25 cellular contexts compared by ENCODE assay signal in the genomic region with DNA sequence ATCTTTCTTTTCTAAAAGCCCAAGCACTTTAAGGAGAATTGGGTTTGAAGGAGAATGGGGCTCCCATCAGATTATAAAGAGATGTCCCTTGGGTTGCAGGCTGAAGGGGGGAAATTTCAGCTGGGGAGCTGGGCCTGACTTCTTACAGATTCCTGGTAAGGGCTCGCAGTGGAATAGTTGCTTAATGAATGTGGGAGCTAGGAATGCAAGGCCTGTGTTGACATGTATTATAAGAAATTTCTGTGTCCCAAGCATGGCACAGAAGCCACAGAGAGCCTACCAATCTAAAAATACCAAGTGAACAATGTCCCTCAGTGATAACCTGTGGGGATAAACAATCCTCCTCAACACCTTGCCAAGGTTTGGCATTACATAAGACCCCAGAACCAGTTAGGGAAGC. TPM values are rescaled to one million over a fixed set of nuclear protein-coding genes. Genes with fewer than 3 reads are reported as not detected.
A peak's percentile ranks its signal among the peaks of the same experiment; 100 is the strongest.
DNase-seq lines count a peak whose midpoint lies in the region; ATAC-seq and TF ChIP-seq lines count a peak whose summit lies in the region.
"Had no signal": no experiment of that assay in that cellular context is flagged by ENCODE, and none has a peak within 500 bp of the region (broad histone marks: within the 10 kb centered on the region; RNA-seq: fewer than 3 reads in every experiment).

No MANE protein-coding gene starts in this region.

- H3K27ac Mint-ChIP-seq in chondrocyte (ENCODE audit: unreplicated experiment), result peak overlapping the region; percentile 49
- peak overlapping the region; percentile 86 for H3K27ac Mint-ChIP-seq in mesothelial cell of epicardium
- H3K27ac Mint-ChIP-seq: CD4-positive, CD25-positive, alpha-beta regulatory T cell; HFFc6 had no signal

- H3K36me3 Mint-ChIP-seq in chondrocyte (ENCODE audit: low read depth), result no peaks in the 10 kb centered on the region
- no peaks in the 10 kb centered on the region for H3K36me3 Mint-ChIP-seq in mesothelial cell of epicardium
- H3K36me3 Mint-ChIP-seq: CD4-positive, CD25-positive, alpha-beta regulatory T cell had no signal

- H3K9me3 Mint-ChIP-seq in chondrocyte (ENCODE audit: low read depth) (peaks cover 9% of the 10 kb centered on the region), mesothelial cell of epicardium (peaks cover 12% of the 10 kb centered on the region)
- H3K9me3 Mint-ChIP-seq: HFFc6 had no signal

- H3K4me1 ChIP-seq in adipocyte (ENCODE audit: control insufficient read depth, insufficient read depth, low read length) (no peaks in the 10 kb centered on the region), thyroid gland (no peaks in the 10 kb centered on the region)
- H3K4me1 ChIP-seq: BLaER1, HAP-1 had no signal

- no peak overlapping the region for H3K27ac ChIP-seq in thyroid gland
- H3K27ac ChIP-seq: BLaER1 had no signal

- H3K4me1 Mint-ChIP-seq in chondrocyte (ENCODE audit: low read depth) (peaks cover 2% of the 10 kb centered on the region), mesothelial cell of epicardium (peaks cover 2% of the 10 kb centered on the region)
- H3K4me1 Mint-ChIP-seq: CD4-positive, CD25-positive, alpha-beta regulatory T cell had no signal

- no peak for TF ChIP-seq POLR2A in thyroid gland (IDR thresholded peaks at IDR 0.05)

- H3K4me3 ChIP-seq in adipocyte (ENCODE audit: low read length) (no peak overlapping the region), thyroid gland (replicated peaks in 1 of 3) (no peak overlapping the region)
- H3K4me3 ChIP-seq: BLaER1, GM12878, HAP-1, K562 had no signal

- intact Hi-C loops in posterior cingulate gyrus (cut with DNase I), result no loop called here
- intact Hi-C loops in thyroid gland (cut with DNase I), result no loop called here

- no peaks in the 10 kb centered on the region for H3K27me3 Mint-ChIP-seq in chondrocyte (ENCODE audit: low read depth)
- H3K27me3 Mint-ChIP-seq in mesothelial cell of epicardium (ENCODE audit: low read depth), result no peaks in the 10 kb centered on the region
- H3K27me3 Mint-ChIP-seq: CD4-positive, CD25-positive, alpha-beta regulatory T cell had no signal

- no peak overlapping the region for H3K9ac ChIP-seq in adipocyte (ENCODE audit: low read length)
- H3K9ac ChIP-seq: BLaER1 had no signal

- 91 to 100% methylated on average over 1 of the region's 1 CpG for WGBS in thyroid gland, 2 donors

- H3K27me3 ChIP-seq in adipocyte (replicated peaks; ENCODE audit: control insufficient read depth, insufficient read depth, low read length) (peaks cover 4% of the 10 kb centered on the region), thyroid gland (no peaks in the 10 kb centered on the region)
- H3K27me3 ChIP-seq: BLaER1 had no signal

- DNase-seq in AG20443 (ENCODE audit: low spot score), result peak; percentile 8
- peak; percentile 45 for DNase-seq in adipocyte (ENCODE audit: low read depth)
- no peak for DNase-seq in chondrocyte (ENCODE audit: low spot score)
- no peak for DNase-seq in mesothelial cell of epicardium (ENCODE audit: low spot score in 2 of 2, unreplicated experiment in 2 of 2)
- DNase-seq in NCI-H1092 (lab: John Stamatoyannopoulos, UW), result no peak
- DNase-seq in posterior cingulate gyrus, result no peak
- no peak for DNase-seq in thyroid gland
- DNase-seq: 8988T; ACHN; CD4-positive, CD25-positive, alpha-beta regulatory T cell; GOT3; HFFc6; Kasumi-1; MV-4-11; NCI-H1105 treated with DMSO at 0.1 percent for 48 hours; NCI-H146; NCI-H2029; NCI-H526 treated with DMSO at 0.1 percent for 48 hours; RPMI8226; SHP77 treated with DMSO at 0.1 percent for 48 hours had no signal

- no peak for ATAC-seq in GM21723 (IDR thresholded peaks at IDR 0.05; ENCODE audit: unreplicated experiment)
- ATAC-seq: GM12878, K562 had no signal

- H3K36me3 ChIP-seq in adipocyte (ENCODE audit: control insufficient read depth, insufficient read depth, low read length, severe bottlenecking) (no peaks in the 10 kb centered on the region), thyroid gland (no peaks in the 10 kb centered on the region)
- H3K36me3 ChIP-seq: BLaER1, HAP-1 had no signal

- no peaks in the 10 kb centered on the region for H3K9me3 ChIP-seq in adipocyte (ENCODE audit: control insufficient read depth, low read length)
- no peaks in the 10 kb centered on the region for H3K9me3 ChIP-seq in thyroid gland
- H3K9me3 ChIP-seq: BLaER1, HAP-1 had no signal

- TF ChIP-seq CTCF in chondrocyte (IDR thresholded peaks at IDR 0.05), result no peak
- no peak for TF ChIP-seq CTCF in mesothelial cell of epicardium (IDR thresholded peaks at IDR 0.05; ENCODE audit: unreplicated experiment)
- no peak for TF ChIP-seq CTCF in thyroid gland (IDR thresholded peaks at IDR 0.05)

- H3K4me3 Mint-ChIP-seq in chondrocyte (ENCODE audit: unreplicated experiment), result no peak overlapping the region
- no peak overlapping the region for H3K4me3 Mint-ChIP-seq in mesothelial cell of epicardium
- H3K4me3 Mint-ChIP-seq: CD4-positive, CD25-positive, alpha-beta regulatory T cell; HFFc6 had no signal

RNA-seq across cellular contexts. Expression of a gene that starts 39.3 kb away (rescaled TPM):
- total RNA-seq in chondrocyte, result 5.7 to 6.0 TPM (median 5.7 TPM) in 3 replicates
- 15.8 to 17.2 TPM (median 15.9 TPM) in 3 replicates for total RNA-seq in mesothelial cell of epicardium
- total RNA-seq in thyroid gland, result 1 to 10 TPM; 2.3 to 7.0 (median 4.6) TPM
- total RNA-seq: CD4-positive, CD25-positive, alpha-beta regulatory T cell; HFFc6 had no signal

RNA-seq across cellular contexts. Expression of a gene that starts 43.1 kb away (rescaled TPM):
- total RNA-seq in chondrocyte, result 21.5 to 30.0 TPM (median 23.8 TPM) in 3 replicates
- 25.1 to 28.4 TPM (median 26.5 TPM) in 3 replicates for total RNA-seq in mesothelial cell of epicardium
- 10 to 100 TPM; 27.9 to 39.0 (median 34.3) TPM for total RNA-seq in thyroid gland

Comparison
In these comparisons a context has a peak if more than half of its experiments do, and no peak if none do; other contexts are left out.
1. DNase-seq: peak in AG20443 (single experiment) and adipocyte (single experiment); none in chondrocyte (single experiment), mesothelial cell of epicardium (0 of 2), NCI-H1092 (single experiment), posterior cingulate gyrus (0 of 10) and thyroid gland (0 of 2).